ENCODE assay signal across 1 cellular context in genomic region chr7:102012941-102013461, GRCh38.
TF ChIP-seq lines count a peak whose summit lies in the region.

No MANE protein-coding gene starts in this region.

TF ChIP-seq in IMR-90, 13 proteins besides CTCF, POLR2A, EP300 and RAD21 (continued from another document):
- TF ChIP-seq, protein P1, sequence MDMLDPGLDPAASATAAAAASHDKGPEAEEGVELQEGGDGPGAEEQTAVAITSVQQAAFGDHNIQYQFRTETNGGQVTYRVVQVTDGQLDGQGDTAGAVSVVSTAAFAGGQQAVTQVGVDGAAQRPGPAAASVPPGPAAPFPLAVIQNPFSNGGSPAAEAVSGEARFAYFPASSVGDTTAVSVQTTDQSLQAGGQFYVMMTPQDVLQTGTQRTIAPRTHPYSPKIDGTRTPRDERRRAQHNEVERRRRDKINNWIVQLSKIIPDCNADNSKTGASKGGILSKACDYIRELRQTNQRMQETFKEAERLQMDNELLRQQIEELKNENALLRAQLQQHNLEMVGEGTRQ (IDR thresholded peaks at IDR 0.05; ENCODE audit: low read depth, low read length): no peak
- TF ChIP-seq MAFK (IDR thresholded peaks at IDR 0.05; ENCODE audit: low read depth, low read length) (no peak), FOS (IDR thresholded peaks at IDR 0.05; ENCODE audit: low read depth, low read length) (no peak), CHD1 (IDR thresholded peaks at IDR 0.05; ENCODE audit: low read depth, low read length) (no peak), NFE2L2 (IDR thresholded peaks at IDR 0.05; ENCODE audit: low read depth, low read length) (no peak)
